In the genomic region with DNA sequence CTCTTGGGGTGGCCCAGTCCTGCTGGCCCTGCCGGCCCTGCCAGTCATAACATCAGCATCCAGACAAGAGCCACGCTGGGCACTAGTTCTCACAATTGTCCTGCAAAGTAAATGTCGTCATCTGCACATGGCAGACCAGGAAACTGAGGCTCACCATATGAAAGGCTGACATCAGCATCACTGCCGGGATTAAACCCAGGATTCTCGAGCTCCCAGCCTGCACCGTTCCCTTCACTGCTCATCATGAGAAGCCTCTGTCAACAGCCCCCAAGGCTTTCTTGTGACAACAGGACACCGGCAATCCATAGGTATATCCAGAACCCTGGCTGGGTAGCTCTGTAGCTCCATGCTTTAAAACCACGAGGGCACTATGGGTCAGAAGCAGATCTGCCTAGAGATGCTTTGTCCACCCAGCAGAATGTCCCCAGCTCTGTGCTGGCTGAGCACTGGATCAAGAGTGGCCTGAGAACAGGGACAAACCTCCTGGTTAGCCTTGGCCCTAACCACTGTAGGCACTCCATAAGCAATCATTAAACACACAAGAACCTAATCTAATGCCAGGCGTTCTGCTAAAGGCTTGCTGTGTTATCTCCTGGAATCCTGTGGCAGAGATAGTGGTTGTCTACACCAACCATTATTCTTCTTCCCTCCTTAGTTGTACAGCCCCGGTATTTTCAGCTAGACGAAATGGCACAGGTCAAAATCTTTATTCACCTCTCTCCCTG, we compare ENCODE assay signal across 25 cellular contexts. TPM values are rescaled to one million over a fixed set of nuclear protein-coding genes. Genes with fewer than 3 reads are reported as not detected.
"Had no signal": no experiment of that assay in that cellular context is flagged by ENCODE, and none has a peak within 500 bp of the region (broad histone marks: within the 10 kb centered on the region; RNA-seq: fewer than 3 reads in every experiment).

No MANE protein-coding gene starts in this region.

- DNase-seq: kidney glomerular epithelial cell; left cardiac atrium; left ventricle myocardium superior; midbrain; mucosa of descending colon; naive thymus-derived CD4-positive, alpha-beta T cell; pancreas; posterior cingulate gyrus; retina; right cardiac atrium; stimulated activated CD4-positive, alpha-beta T cell treated with anti-CD3 and anti-CD28 coated beads, Interleukin-12 subunit alpha, Interleukin-12 subunit beta, amount 100 ng/mL, for 4 hours; stimulated activated CD4-positive, alpha-beta T cell treated with anti-CD3 and anti-CD28 coated beads, Interleukin-15, amount 100 ng/mL, for 24 hours; stimulated activated CD4-positive, alpha-beta T cell treated with anti-CD3 and anti-CD28 coated beads, Interleukin-2, amount 100 ng/mL, for 24 hours; stimulated activated CD4-positive, alpha-beta T cell treated with anti-CD3 and anti-CD28 coated beads, Interleukin-4, amount 100 ng/mL, for 1 hour; stimulated activated naive CD4-positive, alpha-beta T cell; tibial artery; trophoblast cell; upper lobe of right lung had no signal

- H3K9me3 Mint-ChIP-seq: memory B cell; natural killer cell treated with Interleukin-12 subunit alpha and Interleukin-12 subunit beta and Interleukin-15 and Interleukin-18, amount 100 ng/mL, for 72 hours; stimulated activated naive CD8-positive, alpha-beta T cell treated with anti-CD3 and anti-CD28 coated beads, Interleukin-15, Interleukin-2, amounts not matched to agents 100 ng/mL and 50 ng/mL, for 24 hours had no signal

- ATAC-seq: left cardiac atrium; left lobe of liver; left ventricle myocardium superior; mucosa of descending colon; natural killer cell treated with Interleukin-12 subunit alpha and Interleukin-12 subunit beta and Interleukin-15 and Interleukin-18, amount 100 ng/mL, for 72 hours; right cardiac atrium; sciatic nerve had no signal

- H3K36me3 Mint-ChIP-seq: memory B cell; naive thymus-derived CD4-positive, alpha-beta T cell; natural killer cell treated with Interleukin-12 subunit alpha and Interleukin-12 subunit beta and Interleukin-15 and Interleukin-18, amount 100 ng/mL, for 72 hours had no signal

- H3K27me3 Mint-ChIP-seq: memory B cell; natural killer cell treated with Interleukin-12 subunit alpha and Interleukin-12 subunit beta and Interleukin-15 and Interleukin-18, amount 100 ng/mL, for 72 hours had no signal

- H3K4me3 Mint-ChIP-seq: memory B cell; naive thymus-derived CD4-positive, alpha-beta T cell; natural killer cell treated with Interleukin-12 subunit alpha and Interleukin-12 subunit beta and Interleukin-15 and Interleukin-18, amount 100 ng/mL, for 72 hours; stimulated activated naive CD8-positive, alpha-beta T cell treated with anti-CD3 and anti-CD28 coated beads, Interleukin-15, Interleukin-2, amounts not matched to agents 100 ng/mL and 50 ng/mL, for 24 hours had no signal

- H3K27ac Mint-ChIP-seq: memory B cell; naive thymus-derived CD4-positive, alpha-beta T cell; natural killer cell treated with Interleukin-12 subunit alpha and Interleukin-12 subunit beta and Interleukin-15 and Interleukin-18, amount 100 ng/mL, for 72 hours; stimulated activated naive CD8-positive, alpha-beta T cell treated with anti-CD3 and anti-CD28 coated beads, Interleukin-15, Interleukin-2, amounts not matched to agents 100 ng/mL and 50 ng/mL, for 24 hours had no signal

RNA-seq across cellular contexts. Expression of gene C10orf71, which starts 41.2 kb away (rescaled TPM):
- polyA plus RNA-seq: keratinocyte; naive thymus-derived CD4-positive, alpha-beta T cell; neural cell had no signal
